ENCODE assay signal across 24 cellular contexts in the genomic region with DNA sequence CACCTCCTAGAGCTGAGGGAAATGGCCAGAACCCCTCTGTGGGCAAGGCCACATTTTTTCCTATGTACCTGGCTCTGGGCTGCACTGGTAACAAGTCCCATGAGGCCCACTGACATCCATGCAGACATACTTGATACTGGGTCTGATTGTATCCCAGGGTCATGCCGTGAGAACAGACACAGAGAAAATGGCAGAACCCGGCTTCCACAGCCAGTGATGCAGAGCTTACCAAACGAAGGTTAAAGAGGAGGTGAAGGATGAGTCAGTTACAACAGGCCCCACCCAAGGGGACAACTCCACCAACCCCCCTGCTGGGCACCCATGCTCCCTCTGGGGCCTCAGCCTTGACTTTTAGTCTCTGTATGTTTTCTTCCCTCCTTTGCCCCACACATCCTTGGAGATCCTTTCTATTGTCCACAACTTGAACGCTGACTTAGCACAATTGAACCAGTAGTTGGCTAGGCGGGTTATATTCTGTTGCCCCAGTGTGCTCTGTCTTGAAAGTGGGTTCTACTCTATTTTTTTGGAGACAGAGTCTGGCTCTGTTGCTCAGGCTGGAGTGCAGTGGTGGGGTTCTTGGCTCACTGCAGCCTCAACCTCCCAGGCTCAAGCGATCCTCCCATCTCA.
"Had no signal": no experiment of that assay in that cellular context is flagged by ENCODE, and none has a peak within 500 bp of the region (broad histone marks: within the 10 kb centered on the region; RNA-seq: fewer than 3 reads in every experiment).

No MANE protein-coding gene starts in this region.

- DNase-seq: effector memory CD4-positive, alpha-beta T cell; heart left ventricle; hippocampal formation; left colon; left ventricle myocardium superior; mesenchymal stem cell; naive B cell; ovary; right cardiac atrium; spleen; stimulated activated CD4-positive, alpha-beta T cell treated with anti-CD3 and anti-CD28 coated beads, Interleukin-15, amount 100 ng/mL, for 24 hours; stimulated activated CD4-positive, alpha-beta T cell treated with anti-CD3 and anti-CD28 coated beads, Interleukin-1b, Interleukin-23, amount 100 ng/mL, for 48 hours; stimulated activated CD4-positive, alpha-beta T cell treated with anti-CD3 and anti-CD28 coated beads, Interleukin-4, amount 100 ng/mL, for 24 hours; stimulated activated naive CD8-positive, alpha-beta T cell treated with anti-CD3 and anti-CD28 coated beads, Interleukin-15, amount 100 ng/mL, for 72 hours; testis; upper lobe of right lung had no signal

- H3K4me3 ChIP-seq: heart left ventricle, lung, ovary, spleen, testis, tibial nerve, upper lobe of right lung, vagina had no signal

- FAIRE-seq: endometrium, frontal cortex had no signal

- H3K4me3 Mint-ChIP-seq: naive B cell; stimulated activated memory B cell treated with anti-CD40 and anti-IgM and Interleukin-4, amounts not matched to agents 10 μg/mL and 1 μg/mL and 100 μg/mL, for 72 hours; stimulated activated naive CD8-positive, alpha-beta T cell treated with anti-CD3 and anti-CD28 coated beads, Interleukin-15, amount 100 ng/mL, for 72 hours had no signal

- ATAC-seq: esophagus mucosa; heart left ventricle; left colon; left ventricle myocardium superior; right cardiac atrium; stimulated activated memory B cell treated with anti-CD40 and anti-IgM and Interleukin-4, amounts not matched to agents 10 μg/mL and 1 μg/mL and 100 μg/mL, for 72 hours; stimulated activated naive CD8-positive, alpha-beta T cell treated with anti-CD3 and anti-CD28 coated beads, Interleukin-15, amount 100 ng/mL, for 72 hours; upper lobe of right lung had no signal

- H3K27me3 ChIP-seq: heart left ventricle, neutrophil, ovary, spleen, testis, tibial nerve, upper lobe of right lung, vagina had no signal

- H3K4me1 Mint-ChIP-seq: naive B cell; stimulated activated naive CD8-positive, alpha-beta T cell treated with anti-CD3 and anti-CD28 coated beads, Interleukin-15, amount 100 ng/mL, for 72 hours had no signal

- H3K36me3 Mint-ChIP-seq: naive B cell; stimulated activated memory B cell treated with anti-CD40 and anti-IgM and Interleukin-4, amounts not matched to agents 10 μg/mL and 1 μg/mL and 100 μg/mL, for 72 hours had no signal

- H3K4me1 ChIP-seq: upper lobe of right lung had no signal

- H3K27ac Mint-ChIP-seq: stimulated activated memory B cell treated with anti-CD40 and anti-IgM and Interleukin-4, amounts not matched to agents 10 μg/mL and 1 μg/mL and 100 μg/mL, for 72 hours; stimulated activated naive CD8-positive, alpha-beta T cell treated with anti-CD3 and anti-CD28 coated beads, Interleukin-15, amount 100 ng/mL, for 72 hours had no signal

- H3K9me3 ChIP-seq: heart left ventricle, neutrophil, ovary, spleen, testis, upper lobe of right lung, vagina had no signal

- H3K27ac ChIP-seq: heart left ventricle, neutrophil, ovary, spleen, testis, tibial nerve, upper lobe of right lung, vagina had no signal

- H3K9me3 Mint-ChIP-seq: naive B cell; stimulated activated memory B cell treated with anti-CD40 and anti-IgM and Interleukin-4, amounts not matched to agents 10 μg/mL and 1 μg/mL and 100 μg/mL, for 72 hours; stimulated activated naive CD8-positive, alpha-beta T cell treated with anti-CD3 and anti-CD28 coated beads, Interleukin-15, amount 100 ng/mL, for 72 hours had no signal

- H3K36me3 ChIP-seq: heart left ventricle, neutrophil, ovary, spleen, tibial nerve, upper lobe of right lung, vagina had no signal

- H3K27me3 Mint-ChIP-seq: naive B cell; stimulated activated memory B cell treated with anti-CD40 and anti-IgM and Interleukin-4, amounts not matched to agents 10 μg/mL and 1 μg/mL and 100 μg/mL, for 72 hours; stimulated activated naive CD8-positive, alpha-beta T cell treated with anti-CD3 and anti-CD28 coated beads, Interleukin-15, amount 100 ng/mL, for 72 hours had no signal
